In the genomic region with DNA sequence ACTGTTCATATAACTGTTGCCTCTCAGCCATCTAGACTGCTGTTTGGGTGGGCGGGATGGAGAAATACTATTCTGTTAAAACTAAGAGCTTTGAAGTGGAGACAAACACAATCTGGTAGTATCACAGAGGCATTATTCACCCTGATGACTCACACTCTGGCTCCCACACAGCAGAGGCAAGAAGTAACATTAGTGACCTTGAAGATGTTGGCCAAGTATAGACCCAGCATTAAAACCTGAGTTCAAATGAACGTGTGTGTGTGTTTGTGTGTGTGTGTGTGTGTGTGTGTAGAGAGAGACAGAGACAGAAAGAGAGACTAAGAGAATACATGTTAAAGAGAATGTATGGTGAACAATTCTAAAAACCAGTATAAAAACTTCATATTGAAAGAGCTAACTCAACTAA, we compare ENCODE assay signal across 8 cellular contexts. TPM values are rescaled to one million over a fixed set of nuclear protein-coding genes. Genes with fewer than 3 reads are reported as not detected.
DNase-seq lines count a peak whose midpoint lies in the region; ATAC-seq and TF ChIP-seq lines count a peak whose summit lies in the region.

No MANE protein-coding gene starts in this region.

- no peak overlapping the region for H3K4me3 ChIP-seq in CD8-positive, alpha-beta T cell (ENCODE audit: low read depth, low read length)
- no peak overlapping the region for H3K4me3 ChIP-seq in foreskin fibroblast (ENCODE audit: low read depth in 1 of 2, low read length in 2 of 2)

- H3K9me3 ChIP-seq in CD8-positive, alpha-beta T cell (ENCODE audit: low read length) = no peaks in the 10 kb centered on the region

- no peaks in the 10 kb centered on the region for H3K27me3 Mint-ChIP-seq in CD8-positive, alpha-beta T cell (ENCODE audit: low read depth)

- peak; percentile 74 for ATAC-seq in CD8-positive, alpha-beta T cell
- no peak for ATAC-seq in GM21423 (IDR thresholded peaks at IDR 0.05; ENCODE audit: unreplicated experiment)

- intact Hi-C loops in CD8-positive, alpha-beta T cell (cut with DNase I, micrococcal nuclease) = loop anchor here in 1 of 2 experiments (5.0 to 10.0 kb wide), 4 partner anchors 114 to 564 kb away; partner anchors contain the start of genes ACVR1C, CCDC148 and PKP4

- H3K36me3 ChIP-seq in CD8-positive, alpha-beta T cell (ENCODE audit: insufficient read depth, low read length) = no peaks in the 10 kb centered on the region

- peak overlapping the region; percentile 84 for H3K4me3 Mint-ChIP-seq in CD8-positive, alpha-beta T cell

- H3K9me3 Mint-ChIP-seq in CD8-positive, alpha-beta T cell = peaks cover 2% of the 10 kb centered on the region

- no peaks in the 10 kb centered on the region for H3K36me3 Mint-ChIP-seq in CD8-positive, alpha-beta T cell

- peak in 6 of 7 experiments; percentile 26 to 64 (median 52) for DNase-seq in CD8-positive, alpha-beta T cell
- DNase-seq in M059J (ENCODE audit: low read depth) (peak; percentile 86), foreskin fibroblast (peak; percentile 92 to 94), NCI-H2029 (lab: John Stamatoyannopoulos, UW) (no peak), COR-L47 (lab: John Stamatoyannopoulos, UW) (no peak)
- DNase-seq in activated CD8-positive, alpha-beta memory T cell treated with anti-CD3 and anti-CD28 coated beads, Interleukin-2, amount 50 U/mL, for 48 hours = peak; percentile 62
- DNase-seq in stimulated activated CD8-positive, alpha-beta memory T cell treated with anti-CD3 and anti-CD28 coated beads, Interleukin-15, amount 100 ng/mL, for 48 hours (ENCODE audit: low read depth in 2 of 2) = peak; percentile 54 to 68

- H3K27me3 ChIP-seq in CD8-positive, alpha-beta T cell (ENCODE audit: insufficient read depth, low read length) = no peaks in the 10 kb centered on the region

- H3K27ac Mint-ChIP-seq in CD8-positive, alpha-beta T cell = peak overlapping the region; percentile 99

- POLR2A ChIA-PET in CD8-positive, alpha-beta T cell (lab: Charles Lee) = interaction anchor here (0.5 to 2.2 kb wide), 5 partner anchors 11 to 620 kb away, joined by 3 to 18 read pairs (median 3); partner anchors contain the start of gene ACVR1

- no peak overlapping the region for H3K27ac ChIP-seq in CD8-positive, alpha-beta T cell (ENCODE audit: low read depth, low read length)

- CTCF ChIA-PET in CD8-positive, alpha-beta T cell (lab: Charles Lee) = interaction anchor here (1.0 to 7.6 kb wide), 4 partner anchors 10 to 571 kb away, joined by 3 to 45 read pairs (median 4); partner anchors contain the start of gene ACVR1

- H3K4me1 ChIP-seq in CD8-positive, alpha-beta T cell (ENCODE audit: insufficient read depth, low read length) = peaks cover 53% of the 10 kb centered on the region

- no peak for TF ChIP-seq CTCF in CD8-positive, alpha-beta T cell (IDR thresholded peaks at IDR 0.05)
- no peak for TF ChIP-seq CTCF in foreskin fibroblast (IDR thresholded peaks at IDR 0.05; ENCODE audit: low read depth, low read length)

- peaks cover 66% of the 10 kb centered on the region for H3K4me1 Mint-ChIP-seq in CD8-positive, alpha-beta T cell (ENCODE audit: low read depth)

RNA-seq across cellular contexts. Expression of gene ACVR1, which starts 22.5 kb away (rescaled TPM):
- 1 to 10 TPM; 7.0 to 8.3 TPM for total RNA-seq in CD8-positive, alpha-beta T cell
- total RNA-seq in M059J (2014; rRNA removed; shearing (Covaris generic)) = 6.4 and 19.2 TPM in 2 replicates

Comparison
In these comparisons a context has a peak if more than half of its experiments do, and no peak if none do; other contexts are left out.
1. DNase-seq: peak in CD8-positive, alpha-beta T cell (6 of 7), M059J (single experiment), activated CD8-positive, alpha-beta memory T cell treated with anti-CD3 and anti-CD28 coated beads, Interleukin-2, amount 50 U/mL, for 48 hours (single experiment), foreskin fibroblast (2 of 2) and stimulated activated CD8-positive, alpha-beta memory T cell treated with anti-CD3 and anti-CD28 coated beads, Interleukin-15, amount 100 ng/mL, for 48 hours (2 of 2); none in NCI-H2029 (single experiment) and COR-L47 (single experiment).